Comparison of ENCODE assay signal across 8 cellular contexts in the genomic region with DNA sequence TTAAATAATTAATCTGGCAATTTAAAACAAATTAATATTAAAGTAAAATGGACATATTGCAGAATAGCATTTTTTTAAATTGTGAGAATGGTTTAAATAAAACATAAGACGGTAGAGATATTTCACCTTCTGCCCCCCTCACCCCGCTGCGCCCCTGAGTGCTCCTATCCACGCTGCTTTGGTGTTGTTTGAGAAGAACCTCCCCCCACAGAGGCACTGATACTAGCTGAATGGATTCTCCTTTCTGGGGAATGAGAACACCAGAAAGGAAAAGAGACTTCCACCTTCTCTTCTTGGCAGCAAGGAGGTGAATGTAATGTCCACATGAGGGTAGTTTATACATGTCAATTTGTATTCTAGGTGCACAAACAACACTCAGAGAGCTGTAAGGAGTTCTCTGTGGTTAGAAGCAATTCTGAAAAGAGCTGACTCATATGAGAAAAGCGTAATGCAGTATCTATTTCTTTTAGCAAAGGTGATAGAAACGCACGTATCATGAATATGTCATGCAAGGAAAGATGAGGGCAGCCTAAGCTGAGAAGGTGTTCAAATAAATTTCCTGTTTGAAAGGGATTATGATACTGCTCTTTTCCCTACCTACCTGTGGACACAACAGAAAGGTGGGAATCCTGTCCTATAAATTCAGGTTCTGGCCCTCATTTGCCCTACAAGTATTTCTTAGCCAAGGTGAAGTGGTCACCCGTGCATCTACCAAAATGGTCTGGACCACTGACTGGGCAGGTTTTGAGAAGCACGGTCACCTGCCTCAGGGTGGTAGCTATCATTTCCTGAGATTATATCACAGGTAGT.
DNase-seq lines count a peak whose midpoint lies in the region; ATAC-seq and TF ChIP-seq lines count a peak whose summit lies in the region.

No MANE protein-coding gene starts in this region.

- TF ChIP-seq CTCF in C4-2B (conservative IDR thresholded peaks at IDR 0.05) (no peak), GM20000 (IDR thresholded peaks at IDR 0.05; ENCODE audit: extremely low read depth, missing control alignments) (no peak), endothelial cell (IDR thresholded peaks at IDR 0.05; ENCODE audit: unreplicated experiment) (no peak)

- H3K4me3 Mint-ChIP-seq in endothelial cell (ENCODE audit: unreplicated experiment), result no peak overlapping the region

- no peaks in the 10 kb centered on the region for H3K36me3 Mint-ChIP-seq in endothelial cell (ENCODE audit: low read depth, unreplicated experiment)

- H3K27ac Mint-ChIP-seq in endothelial cell (ENCODE audit: unreplicated experiment), result peak overlapping the region; percentile 72

- DNase-seq in GM20000 (ENCODE audit: low spot score) (peak; percentile 62), endothelial cell (ENCODE audit: low spot score) (no peak), hippocampal formation (lab: John Stamatoyannopoulos, UW) (no peak), left colon (no peak), HK-2 (ENCODE audit: unreplicated experiment) (no peak), ureter (ENCODE audit: low spot score) (no peak)

- peak overlapping the region; percentile 80; the same call in 1 of the 2 replicates for H3K27ac ChIP-seq in C4-2B

- intact Hi-C loops in left colon (cut with DNase I, micrococcal nuclease), result no loop called here

- H3K27me3 Mint-ChIP-seq in endothelial cell (ENCODE audit: unreplicated experiment), result peaks cover 4% of the 10 kb centered on the region

- ATAC-seq in HG03354 (IDR thresholded peaks at IDR 0.05; ENCODE audit: poor library complexity, severe bottlenecking, unreplicated experiment) (peak; percentile 73), left colon (no peak)

- H3K9me3 Mint-ChIP-seq in endothelial cell (ENCODE audit: unreplicated experiment), result no peaks in the 10 kb centered on the region

- H3K4me1 Mint-ChIP-seq in endothelial cell (ENCODE audit: unreplicated experiment), result peaks cover 36% of the 10 kb centered on the region
